14 cellular contexts compared by ENCODE assay signal in the genomic region with DNA sequence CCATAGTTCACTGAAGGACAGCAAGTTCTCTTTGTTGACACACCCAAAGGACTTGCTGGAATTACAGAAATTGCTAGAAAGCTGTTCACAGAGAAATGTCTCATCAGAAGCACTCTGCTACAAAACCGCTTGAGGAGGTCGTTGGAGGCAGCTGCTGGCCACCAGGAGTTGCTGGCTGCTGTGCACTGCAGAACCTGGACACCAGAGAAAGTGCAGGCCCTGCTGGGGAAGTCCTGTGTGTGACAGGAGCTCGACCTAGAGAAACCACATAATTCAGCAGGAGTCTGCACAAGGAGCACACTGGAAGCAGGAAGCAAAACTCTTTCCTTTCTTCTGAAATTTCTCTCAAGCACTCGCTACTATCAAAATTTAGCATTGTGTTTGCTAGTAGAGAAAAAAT.
DNase-seq lines count a peak whose midpoint lies in the region; FAIRE-seq and TF ChIP-seq lines count a peak whose summit lies in the region.
"Had no signal": no experiment of that assay in that cellular context is flagged by ENCODE, and none has a peak within 500 bp of the region (broad histone marks: within the 10 kb centered on the region; RNA-seq: fewer than 3 reads in every experiment).

No MANE protein-coding gene starts in this region.

- no peak overlapping the region for H3K4ac ChIP-seq in mesendoderm (ENCODE audit: low read depth, low read length)

- WGBS in mesendoderm (ENCODE audit: extremely low coverage, insufficient coverage, low lambda C conversion rate): no CpG with 5 or more reads among the region's 4 CpGs

- no peak overlapping the region for H2BK5ac ChIP-seq in mesendoderm (ENCODE audit: low read length)

- H3K27me3 ChIP-seq in mesendoderm (ENCODE audit: insufficient read depth, low read length, poor library complexity): no peaks in the 10 kb centered on the region
- H3K27me3 ChIP-seq: neutrophil had no signal

- no peak overlapping the region for H3K18ac ChIP-seq in mesendoderm (ENCODE audit: low read length)

- H4K5ac ChIP-seq in mesendoderm (ENCODE audit: low read length): no peak overlapping the region

- no peak overlapping the region for H2BK120ac ChIP-seq in mesendoderm (ENCODE audit: low read depth, low read length)

- H3K27ac ChIP-seq in mesendoderm (ENCODE audit: low read depth, low read length): no peak overlapping the region
- H3K27ac ChIP-seq: neutrophil had no signal

- DNase-seq in GM12891 (ENCODE audit: insufficient read length, low spot score): no peak
- peak; percentile 16 for DNase-seq in H4 (ENCODE audit: low spot score)
- DNase-seq in NCI-H69 (lab: John Stamatoyannopoulos, UW): peak; percentile 17
- DNase-seq in mesendoderm: peak; percentile 33
- no peak for DNase-seq in NCI-H1048 (lab: John Stamatoyannopoulos, UW)
- DNase-seq in NK-92 (lab: John Stamatoyannopoulos, UW; ENCODE audit: unreplicated experiment): no peak
- DNase-seq in amygdala (lab: John Stamatoyannopoulos, UW): no peak
- DNase-seq in stimulated activated CD4-positive, alpha-beta T cell treated with anti-CD3 and anti-CD28 coated beads, Interleukin-4, amount 100 ng/mL, for 1 hour: no peak
- DNase-seq: activated T-cell treated with anti-CD3 and anti-CD28 coated beads, Interleukin-2, amount 50 U/mL, for 48 hours; GDM1; NCI-H2171 treated with DMSO at 0.1 percent for 48 hours had no signal

- peak overlapping the region; percentile 31 for H3K56ac ChIP-seq in mesendoderm (ENCODE audit: low read length)

- no peak overlapping the region for H4K8ac ChIP-seq in mesendoderm (ENCODE audit: low read depth, low read length)

- H3K79me2 ChIP-seq in mesendoderm (ENCODE audit: control insufficient read depth, insufficient read depth, low read length): no peaks in the 10 kb centered on the region

- peak; percentile 55 for FAIRE-seq in GM12891 (lab: Jason Lieb, UNC)
- FAIRE-seq: colon had no signal

- no peaks in the 10 kb centered on the region for H3K79me1 ChIP-seq in mesendoderm (ENCODE audit: low read length)

- no peak overlapping the region for H3K4me2 ChIP-seq in mesendoderm (ENCODE audit: low read length)

- H2BK15ac ChIP-seq in mesendoderm (replicated peaks; ENCODE audit: low read depth): no peak overlapping the region

- H3K9ac ChIP-seq in mesendoderm (ENCODE audit: low read length): no peak overlapping the region

- TF ChIP-seq POLR2A in GM12891 (IDR thresholded peaks at IDR 0.05; ENCODE audit: low read depth, low read length): no peak

- no peak overlapping the region for H2AK5ac ChIP-seq in mesendoderm (ENCODE audit: low read length)

- no peaks in the 10 kb centered on the region for H3K36me3 ChIP-seq in mesendoderm (ENCODE audit: control insufficient read depth, insufficient read depth, low read length)
- H3K36me3 ChIP-seq: neutrophil had no signal

- no peak overlapping the region for H3K23ac ChIP-seq in mesendoderm (ENCODE audit: low read length)

- no peaks in the 10 kb centered on the region for H3K4me1 ChIP-seq in mesendoderm (ENCODE audit: control insufficient read depth, low read depth, low read length)

- H3K4me3 ChIP-seq in mesendoderm (ENCODE audit: low read length): no peak overlapping the region
- H3K4me3 ChIP-seq: lung had no signal

TF ChIP-seq in GM12891, 5 proteins besides CTCF, POLR2A, EP300 and RAD21:
- TF ChIP-seq POLR2AphosphoS5 (IDR thresholded peaks at IDR 0.05; ENCODE audit: low read depth, low read length): no peak
- no peak for TF ChIP-seq SPI1 (IDR thresholded peaks at IDR 0.05; ENCODE audit: low read depth, low read length)
- TF ChIP-seq PAX5 (IDR thresholded peaks at IDR 0.05; ENCODE audit: insufficient read depth, low read length, severe bottlenecking): no peak
- no peak for TF ChIP-seq POU2F2 (IDR thresholded peaks at IDR 0.05; ENCODE audit: low read depth, low read length)
- no peak for TF ChIP-seq TAF1 (IDR thresholded peaks at IDR 0.05; ENCODE audit: low read depth, low read length)

Comparison
In these comparisons a context has a peak if more than half of its experiments do, and no peak if none do; other contexts are left out.
1. DNase-seq: peak in H4 (single experiment), NCI-H69 (single experiment) and mesendoderm (single experiment); none in GM12891 (single experiment), NCI-H1048 (single experiment), NK-92 (single experiment), amygdala (0 of 56) and stimulated activated CD4-positive, alpha-beta T cell treated with anti-CD3 and anti-CD28 coated beads, Interleukin-4, amount 100 ng/mL, for 1 hour (single experiment).